Comparison of ENCODE assay signal across 20 cellular contexts in the genomic region with DNA sequence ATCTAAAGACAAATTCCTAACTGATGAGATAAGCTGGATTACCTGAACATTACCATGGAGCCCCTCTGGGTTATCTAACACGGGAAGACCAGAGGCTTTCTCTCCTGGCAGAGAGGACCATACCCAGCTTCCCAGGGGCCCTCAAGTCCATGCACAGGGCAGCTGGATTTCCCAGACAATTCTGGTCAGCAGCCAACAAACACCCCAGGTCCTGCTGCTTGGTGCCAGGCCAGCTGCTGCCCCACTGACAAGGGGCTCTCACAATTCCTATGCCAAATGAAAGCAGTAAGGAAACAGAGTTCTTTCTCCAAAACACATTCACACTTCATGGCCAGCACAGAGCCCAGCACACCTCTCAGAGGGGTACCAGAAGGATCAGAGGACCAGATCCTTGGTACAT.
"Had no signal": no experiment of that assay in that cellular context is flagged by ENCODE, and none has a peak within 500 bp of the region (broad histone marks: within the 10 kb centered on the region; RNA-seq: fewer than 3 reads in every experiment).

No MANE protein-coding gene starts in this region.

- H3K9me3 ChIP-seq: gastrocnemius medialis, lower lobe of right lung, neutrophil, right atrium auricular region, transverse colon, vagina had no signal

- H3K27me3 ChIP-seq: gastrocnemius medialis, right atrium auricular region, transverse colon, vagina had no signal

- H3K27ac ChIP-seq: gastrocnemius medialis, lower lobe of right lung, neutrophil, right atrium auricular region, skin epidermis, transverse colon, vagina had no signal

- H3K4me3 ChIP-seq: gastrocnemius medialis, lower lobe of right lung, right atrium auricular region, skin epidermis, transverse colon, vagina had no signal

- H3K4me1 ChIP-seq: right atrium auricular region, vagina had no signal

- ATAC-seq: gastrocnemius medialis; left cardiac atrium; lower lobe of right lung; naive thymus-derived CD8-positive, alpha-beta T cell; T-helper 17 cell; WTC11 had no signal

- DNase-seq: activated CD4-positive, alpha-beta T cell treated with anti-CD3 and anti-CD28 coated beads for 48 hours; activated CD8-positive, alpha-beta memory T cell treated with anti-CD3 and anti-CD28 coated beads for 24 hours; activated naive CD4-positive, alpha-beta T cell; aorta; dermis blood vessel endothelial cell; erythroblast; gastrocnemius medialis; left cardiac atrium; lower lobe of right lung; naive thymus-derived CD8-positive, alpha-beta T cell; stimulated activated CD4-positive, alpha-beta T cell treated with anti-CD3 and anti-CD28 coated beads, Interleukin-15, amount 100 ng/mL, for 24 hours; stimulated activated CD4-positive, alpha-beta T cell treated with anti-CD3 and anti-CD28 coated beads, Interleukin-4, amount 100 ng/mL, for 1 hour; stimulated activated naive CD4-positive, alpha-beta T cell; T-helper 17 cell; transverse colon had no signal

- H3K36me3 ChIP-seq: gastrocnemius medialis, lower lobe of right lung, neutrophil, right atrium auricular region, transverse colon, vagina had no signal
